Comparison of ENCODE assay signal across 9 cellular contexts in the genomic region with DNA sequence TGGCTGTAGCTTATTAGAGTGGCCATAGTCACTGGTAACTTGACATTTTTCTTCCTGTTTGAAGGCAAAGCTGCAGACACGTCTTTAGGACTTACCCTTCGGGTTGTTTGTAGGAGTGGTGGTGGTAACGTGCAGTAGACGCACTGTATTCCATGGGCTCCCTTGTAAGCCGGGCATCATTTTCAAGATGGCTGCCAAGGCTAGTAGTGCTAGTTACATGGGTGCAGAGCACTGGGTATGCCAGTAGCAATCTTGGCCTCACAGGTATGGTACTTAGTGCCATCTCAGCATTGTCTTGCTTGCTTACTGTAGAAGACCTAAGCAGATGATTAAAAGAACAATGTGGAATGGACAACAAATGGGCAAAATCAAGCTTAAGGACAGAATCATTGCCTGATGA. TPM values are rescaled to one million over a fixed set of nuclear protein-coding genes. Genes with fewer than 3 reads are reported as not detected.
DNase-seq lines count a peak whose midpoint lies in the region; ATAC-seq and TF ChIP-seq lines count a peak whose summit lies in the region.
"Had no signal": no experiment of that assay in that cellular context is flagged by ENCODE, and none has a peak within 500 bp of the region (broad histone marks: within the 10 kb centered on the region; RNA-seq: fewer than 3 reads in every experiment).

No MANE protein-coding gene starts in this region.

- H3K4me1 ChIP-seq in CD4-positive, CD25-positive, alpha-beta regulatory T cell (ENCODE audit: control insufficient read depth, insufficient read depth, low read length, poor library complexity, severe bottlenecking): peaks cover 71% of the 10 kb centered on the region
- peaks cover 18% of the 10 kb centered on the region; the same call in 1 of the 2 replicates for H3K4me1 ChIP-seq in IMR-90 (ENCODE audit: control insufficient read depth, insufficient read depth, low read length)
- H3K4me1 ChIP-seq in iPS DF 6.9 (ENCODE audit: control insufficient read depth, insufficient read depth, low read length): peaks cover 1% of the 10 kb centered on the region; the same call in 1 of the 2 replicates
- peaks cover 18 to 80% (median 41%) of the 10 kb centered on the region in 3 donors for H3K4me1 ChIP-seq in gastroesophageal sphincter

- peaks cover 25% of the 10 kb centered on the region for H3K36me3 Mint-ChIP-seq in CD4-positive, CD25-positive, alpha-beta regulatory T cell
- H3K36me3 Mint-ChIP-seq in activated CD4-positive, alpha-beta memory T cell treated with anti-CD3 and anti-CD28 coated beads, Interleukin-2, amount 10 ng/mL, durations not matched to agents 7 days and 5 days (ENCODE audit: low read depth): peaks cover 48% of the 10 kb centered on the region
- peaks cover 67% of the 10 kb centered on the region for H3K36me3 Mint-ChIP-seq in stimulated activated naive CD8-positive, alpha-beta T cell treated with anti-CD3 and anti-CD28 coated beads, Interleukin-15, Interleukin-2, amounts not matched to agents 100 ng/mL and 50 ng/mL, for 24 hours (ENCODE audit: low read depth)

- H2BK20ac ChIP-seq in IMR-90 (ENCODE audit: low read depth, low read length): no peak overlapping the region

- no peak for ATAC-seq in CD4-positive, CD25-positive, alpha-beta regulatory T cell (ENCODE audit: low read depth in 2 of 2)
- no peak for ATAC-seq in IMR-90 (ENCODE audit: low read depth)
- ATAC-seq in gastroesophageal sphincter: no peak
- no peak for ATAC-seq in GM18511 (IDR thresholded peaks at IDR 0.05; ENCODE audit: unreplicated experiment)

- WGBS in IMR-90 (ENCODE audit: extremely low coverage in 2 of 2, insufficient read length in 1 of 2), 2 experiments: no CpG with 5 or more reads among the region's 5 CpGs
- WGBS in iPS DF 6.9 (ENCODE audit: insufficient coverage, insufficient read length): no CpG with 5 or more reads among the region's 5 CpGs
- 0 to 32% methylated on average over 1 to 5 of the region's 5 CpGs for WGBS in gastroesophageal sphincter (ENCODE audit: low coverage in 1 of 2), 2 donors

- H3K9ac ChIP-seq in IMR-90 (ENCODE audit: low read depth, low read length): no peak overlapping the region

- no peak overlapping the region for H3K56ac ChIP-seq in IMR-90 (ENCODE audit: extremely low read depth, insufficient read depth, low read length)

- H3K36me3 ChIP-seq in CD4-positive, CD25-positive, alpha-beta regulatory T cell (ENCODE audit: control insufficient read depth, insufficient read depth, low read length): peaks cover 5% of the 10 kb centered on the region
- H3K36me3 ChIP-seq in IMR-90 (ENCODE audit: control insufficient read depth, insufficient read depth, low read length) (peaks cover 7% of the 10 kb centered on the region), iPS DF 6.9 (ENCODE audit: control insufficient read depth, insufficient read depth, low read length) (peaks cover 3% of the 10 kb centered on the region; the same call in 1 of the 2 replicates), gastroesophageal sphincter (peaks cover 0 to 4% of the 10 kb centered on the region in 2 donors)

- DNase-seq in CD4-positive, CD25-positive, alpha-beta regulatory T cell: peak in 1 of 3 donors; percentile 32
- DNase-seq in IMR-90 (peak; percentile 16), iPS DF 6.9 (ENCODE audit: low read depth, low spot score) (no peak), NCI-H2196 (lab: John Stamatoyannopoulos, UW; ENCODE audit: unreplicated experiment) (no peak)
- peak; percentile 34 for DNase-seq in activated CD4-positive, alpha-beta memory T cell treated with anti-CD3 and anti-CD28 coated beads, Interleukin-2, amount 10 ng/mL, durations not matched to agents 7 days and 5 days

- no peaks in the 10 kb centered on the region for H3K9me3 ChIP-seq in CD4-positive, CD25-positive, alpha-beta regulatory T cell (ENCODE audit: control insufficient read depth in 2 of 2, low read length in 2 of 2)
- H3K9me3 ChIP-seq in IMR-90 (ENCODE audit: control insufficient read depth, insufficient read depth, low read length) (no peaks in the 10 kb centered on the region), iPS DF 6.9 (ENCODE audit: control insufficient read depth, insufficient read depth, low read length) (no peaks in the 10 kb centered on the region), gastroesophageal sphincter (no peaks in the 10 kb centered on the region)

- H3K9me1 ChIP-seq in IMR-90 (ENCODE audit: insufficient read depth, low read length): peaks cover 19% of the 10 kb centered on the region

- H2AK5ac ChIP-seq in IMR-90 (ENCODE audit: low read depth, low read length): no peak overlapping the region

- intact Hi-C loops in IMR-90 (cut with micrococcal nuclease): loop anchor here (5.0 to 10.0 kb wide), 4 partner anchors 83 to 539 kb away; partner anchors contain the start of genes C1orf50, P3H1 and ZNF691

- TF ChIP-seq POLR2A in IMR-90 (IDR thresholded peaks at IDR 0.05; ENCODE audit: low read depth, low read length) (no peak), gastroesophageal sphincter (IDR thresholded peaks at IDR 0.05) (no peak)

- H3K18ac ChIP-seq in IMR-90 (ENCODE audit: low read depth, low read length): no peak overlapping the region

- H3K4me2 ChIP-seq in IMR-90 (ENCODE audit: low read depth, low read length): peak overlapping the region; percentile 100

- peak overlapping the region; percentile 53; the same call in 1 of the 2 replicates for H3K14ac ChIP-seq in IMR-90 (replicated peaks; ENCODE audit: low read depth, low read length)

- in situ Hi-C loops in IMR-90 (cut with MboI; ENCODE audit: low sequenced_read_pairs): no loop called here

- peak overlapping the region; percentile 2 to 98 (median 98) for H3K27ac Mint-ChIP-seq in CD4-positive, CD25-positive, alpha-beta regulatory T cell
- H3K27ac Mint-ChIP-seq in activated CD4-positive, alpha-beta memory T cell treated with anti-CD3 and anti-CD28 coated beads, Interleukin-2, amount 10 ng/mL, durations not matched to agents 7 days and 5 days: peak overlapping the region; percentile 94
- peak overlapping the region; percentile 96 for H3K27ac Mint-ChIP-seq in stimulated activated naive CD8-positive, alpha-beta T cell treated with anti-CD3 and anti-CD28 coated beads, Interleukin-15, Interleukin-2, amounts not matched to agents 100 ng/mL and 50 ng/mL, for 24 hours

- dilution Hi-C loops in IMR-90 (cut with HindIII; ENCODE audit: low sequenced_read_pairs, unreplicated experiment): no loop called here

- TF ChIP-seq RAD21 in IMR-90 (IDR thresholded peaks at IDR 0.05; ENCODE audit: low read length): no peak

- H4K8ac ChIP-seq in IMR-90 (ENCODE audit: low read depth in 2 of 2, low read length in 2 of 2): peak overlapping the region in 1 of 2 experiments; percentile 4; a peak in 2 of 4 replicates

- peak overlapping the region; percentile 93 to 99 (median 94) for H3K4me3 Mint-ChIP-seq in CD4-positive, CD25-positive, alpha-beta regulatory T cell
- peak overlapping the region; percentile 97 for H3K4me3 Mint-ChIP-seq in activated CD4-positive, alpha-beta memory T cell treated with anti-CD3 and anti-CD28 coated beads, Interleukin-2, amount 10 ng/mL, durations not matched to agents 7 days and 5 days
- H3K4me3 Mint-ChIP-seq in stimulated activated naive CD8-positive, alpha-beta T cell treated with anti-CD3 and anti-CD28 coated beads, Interleukin-15, Interleukin-2, amounts not matched to agents 100 ng/mL and 50 ng/mL, for 24 hours: peak overlapping the region; percentile 98

- no peak overlapping the region for H2AFZ ChIP-seq in IMR-90 (replicated peaks; ENCODE audit: low read length, poor library complexity)

- H3K27me3 ChIP-seq in CD4-positive, CD25-positive, alpha-beta regulatory T cell (ENCODE audit: control insufficient read depth, insufficient read depth, low read length): no peaks in the 10 kb centered on the region
- no peaks in the 10 kb centered on the region for H3K27me3 ChIP-seq in IMR-90 (ENCODE audit: control insufficient read depth, insufficient read depth, low read length)
- no peaks in the 10 kb centered on the region for H3K27me3 ChIP-seq in iPS DF 6.9 (ENCODE audit: control insufficient read depth, insufficient read depth, low read length)
- no peaks in the 10 kb centered on the region for H3K27me3 ChIP-seq in gastroesophageal sphincter

- no peaks in the 10 kb centered on the region for H3K27me3 Mint-ChIP-seq in CD4-positive, CD25-positive, alpha-beta regulatory T cell
- H3K27me3 Mint-ChIP-seq in activated CD4-positive, alpha-beta memory T cell treated with anti-CD3 and anti-CD28 coated beads, Interleukin-2, amount 10 ng/mL, durations not matched to agents 7 days and 5 days: no peaks in the 10 kb centered on the region
- no peaks in the 10 kb centered on the region for H3K27me3 Mint-ChIP-seq in stimulated activated naive CD8-positive, alpha-beta T cell treated with anti-CD3 and anti-CD28 coated beads, Interleukin-15, Interleukin-2, amounts not matched to agents 100 ng/mL and 50 ng/mL, for 24 hours

- no peak overlapping the region for H3K4ac ChIP-seq in IMR-90 (ENCODE audit: low read depth, low read length)

- CTCF ChIA-PET in IMR-90 (lab: Yijun Ruan, JAX): no interaction called here
- CTCF ChIA-PET in activated CD4-positive, alpha-beta memory T cell treated with anti-CD3 and anti-CD28 coated beads, Interleukin-2, amount 10 ng/mL, durations not matched to agents 7 days and 5 days (lab: Charles Lee): interaction anchor here (3.9 to 4.9 kb wide), 2 partner anchors 26 to 82 kb away, joined by 13 to 16 read pairs; partner anchors contain the start of genes C1orf50, P3H1 and PPIH

- H3K4me3 ChIP-seq in CD4-positive, CD25-positive, alpha-beta regulatory T cell (ENCODE audit: low read depth, low read length): peak overlapping the region; percentile 95
- peak overlapping the region; percentile 48; the same call in 1 of the 2 replicates for H3K4me3 ChIP-seq in IMR-90 (ENCODE audit: insufficient read depth, low read depth, low read length)
- H3K4me3 ChIP-seq in iPS DF 6.9 (ENCODE audit: low read length): peak overlapping the region; percentile 27; the same call in 1 of the 2 replicates
- H3K4me3 ChIP-seq in gastroesophageal sphincter: peak overlapping the region in 1 of 2 donors; percentile 99

- TF ChIP-seq EP300 in gastroesophageal sphincter (IDR thresholded peaks at IDR 0.05): no peak

- no peak overlapping the region for H4K91ac ChIP-seq in IMR-90 (ENCODE audit: insufficient read depth, low read depth, low read length)

- no peaks in the 10 kb centered on the region for H3K9me3 Mint-ChIP-seq in CD4-positive, CD25-positive, alpha-beta regulatory T cell
- H3K9me3 Mint-ChIP-seq in activated CD4-positive, alpha-beta memory T cell treated with anti-CD3 and anti-CD28 coated beads, Interleukin-2, amount 10 ng/mL, durations not matched to agents 7 days and 5 days: no peaks in the 10 kb centered on the region
- H3K9me3 Mint-ChIP-seq in stimulated activated naive CD8-positive, alpha-beta T cell treated with anti-CD3 and anti-CD28 coated beads, Interleukin-15, Interleukin-2, amounts not matched to agents 100 ng/mL and 50 ng/mL, for 24 hours: no peaks in the 10 kb centered on the region

- no peak overlapping the region for H4K5ac ChIP-seq in IMR-90 (ENCODE audit: low read depth, low read length)

- peaks cover 62% of the 10 kb centered on the region for H4K20me1 ChIP-seq in IMR-90 (ENCODE audit: insufficient read depth, low read length)

- H2BK120ac ChIP-seq in IMR-90 (ENCODE audit: low read depth, low read length): no peak overlapping the region

- POLR2A ChIA-PET in IMR-90 (lab: Charles Lee; ENCODE audit: unreplicated experiment): no interaction called here
- POLR2A ChIA-PET in activated CD4-positive, alpha-beta memory T cell treated with anti-CD3 and anti-CD28 coated beads, Interleukin-2, amount 10 ng/mL, durations not matched to agents 7 days and 5 days (lab: Charles Lee): interaction anchor here (1.0 to 11.7 kb wide), 10 partner anchors 8 to 227 kb away, joined by 3 to 209 read pairs (median 10); partner anchors contain the start of genes C1orf50, P3H1, PPCS and PPIH

- H2BK5ac ChIP-seq in IMR-90 (ENCODE audit: low read depth, low read length, poor library complexity, severe bottlenecking): no peak overlapping the region

- H2AK9ac ChIP-seq in IMR-90 (replicated peaks; ENCODE audit: low read depth, low read length, poor library complexity): no peak overlapping the region

- H3K4me1 Mint-ChIP-seq in CD4-positive, CD25-positive, alpha-beta regulatory T cell: peaks cover 43 to 84% (median 67%) of the 10 kb centered on the region in 4 donors
- peaks cover 69% of the 10 kb centered on the region for H3K4me1 Mint-ChIP-seq in activated CD4-positive, alpha-beta memory T cell treated with anti-CD3 and anti-CD28 coated beads, Interleukin-2, amount 10 ng/mL, durations not matched to agents 7 days and 5 days
- H3K4me1 Mint-ChIP-seq in stimulated activated naive CD8-positive, alpha-beta T cell treated with anti-CD3 and anti-CD28 coated beads, Interleukin-15, Interleukin-2, amounts not matched to agents 100 ng/mL and 50 ng/mL, for 24 hours (ENCODE audit: low read depth): peaks cover 81% of the 10 kb centered on the region

- peak overlapping the region; percentile 79 for H3K27ac ChIP-seq in CD4-positive, CD25-positive, alpha-beta regulatory T cell (ENCODE audit: insufficient read depth, low read length, poor library complexity, severe bottlenecking)
- H3K27ac ChIP-seq in IMR-90 (ENCODE audit: insufficient read depth, low read length) (no peak overlapping the region), iPS DF 6.9 (ENCODE audit: low read length) (no peak overlapping the region), gastroesophageal sphincter (peak overlapping the region in 1 of 4 donors; percentile 98)

- H3K79me1 ChIP-seq in IMR-90 (ENCODE audit: low read depth in 1 of 2, low read length in 2 of 2): peaks cover 12 to 28% of the 10 kb centered on the region in 2 experiments; a peak in 3 of 4 replicates

- TSS peak; percentile 54 for BruUV-seq in IMR-90 (replicated peaks; lab: Mats Ljungman, UMichigan)

- no peak overlapping the region for H2BK15ac ChIP-seq in IMR-90 (ENCODE audit: low read depth, low read length)

- peak overlapping the region; percentile 85 for H3K23ac ChIP-seq in IMR-90 (ENCODE audit: low read depth, low read length)

- no peak for TF ChIP-seq CTCF in IMR-90 (conservative IDR thresholded peaks at IDR 0.05; ENCODE audit: low read depth, low read length)
- TF ChIP-seq CTCF in gastroesophageal sphincter (IDR thresholded peaks at IDR 0.05): no peak

RNA-seq across cellular contexts. Expression of gene YBX1, which starts 1.9 kb away (rescaled TPM):
- total RNA-seq in CD4-positive, CD25-positive, alpha-beta regulatory T cell: 323 TPM
- polyA plus RNA-seq in CD4-positive, CD25-positive, alpha-beta regulatory T cell: 100 to 1,000 TPM in 1 of 4 donors, 10 to 100 TPM in 3; 89.9 to 110 (median 93.1) TPM
- total RNA-seq in IMR-90 (2012; rRNA removed) (843 and 1,307 TPM in 2 replicates), gastroesophageal sphincter (100 to 1,000 TPM; 625 to 985 (median 777) TPM)
- polyA plus RNA-seq in IMR-90 (2012; rRNA removed): 605 and 617 TPM in 2 replicates
- 276 and 383 TPM in 2 replicates for polyA plus RNA-seq in IMR-90 (2012; cell fraction: cytosol; rRNA removed)
- polyA plus RNA-seq in IMR-90 (2012; cell fraction: nucleus; rRNA removed; ENCODE audit: low replicate concordance): 119 and 353 TPM in 2 replicates
- 100 to 1,000 TPM; 575 to 580 TPM for total RNA-seq in activated CD4-positive, alpha-beta memory T cell treated with anti-CD3 and anti-CD28 coated beads, Interleukin-2, amount 10 ng/mL, durations not matched to agents 7 days and 5 days

RNA-seq across cellular contexts. Expression of gene PPIH, which starts 25.9 kb away (rescaled TPM):
- total RNA-seq in CD4-positive, CD25-positive, alpha-beta regulatory T cell: 29.6 TPM
- polyA plus RNA-seq in CD4-positive, CD25-positive, alpha-beta regulatory T cell: 10 to 100 TPM; 61.8 to 72.9 (median 69.2) TPM
- total RNA-seq in IMR-90 (2012; rRNA removed) (22.4 and 36.1 TPM in 2 replicates), gastroesophageal sphincter (10 to 100 TPM; 15.0 to 33.3 (median 21.0) TPM)
- 47.1 and 52.1 TPM in 2 replicates for polyA plus RNA-seq in IMR-90 (2012; rRNA removed)
- polyA plus RNA-seq in IMR-90 (2012; cell fraction: cytosol; rRNA removed): 10.1 and 31.7 TPM in 2 replicates
- 2.5 and 23.8 TPM in 2 replicates for polyA plus RNA-seq in IMR-90 (2012; cell fraction: nucleus; rRNA removed; ENCODE audit: low replicate concordance)
- total RNA-seq in activated CD4-positive, alpha-beta memory T cell treated with anti-CD3 and anti-CD28 coated beads, Interleukin-2, amount 10 ng/mL, durations not matched to agents 7 days and 5 days: 10 to 100 TPM; 71.3 to 71.4 TPM

RNA-seq across cellular contexts. Expression of gene CLDN19, which starts 55.9 kb away (rescaled TPM):
- not detected for total RNA-seq in CD4-positive, CD25-positive, alpha-beta regulatory T cell
- polyA plus RNA-seq in CD4-positive, CD25-positive, alpha-beta regulatory T cell: not detected
- total RNA-seq in IMR-90 (2012; rRNA removed) (not detected in 2 replicates), gastroesophageal sphincter (1 to 10 TPM in 1 of 4 donors, not detected in 3; 1.5 TPM)
- not detected in 2 replicates for polyA plus RNA-seq in IMR-90 (2012; rRNA removed)
- not detected in 2 replicates for polyA plus RNA-seq in IMR-90 (2012; cell fraction: cytosol; rRNA removed)
- not detected in 2 replicates for polyA plus RNA-seq in IMR-90 (2012; cell fraction: nucleus; rRNA removed; ENCODE audit: low replicate concordance)
- not detected for total RNA-seq in activated CD4-positive, alpha-beta memory T cell treated with anti-CD3 and anti-CD28 coated beads, Interleukin-2, amount 10 ng/mL, durations not matched to agents 7 days and 5 days
- total RNA-seq: myocyte had no signal

Comparison
In these comparisons a context has a peak if more than half of its experiments do, and no peak if none do; other contexts are left out.
1. DNase-seq: peak in IMR-90 (single experiment) and activated CD4-positive, alpha-beta memory T cell treated with anti-CD3 and anti-CD28 coated beads, Interleukin-2, amount 10 ng/mL, durations not matched to agents 7 days and 5 days (single experiment); none in iPS DF 6.9 (single experiment) and NCI-H2196 (single experiment).
2. Peak in every context shown above with its lines, with median percentiles within 50 percentile points of each other: H3K27ac Mint-ChIP-seq and H3K4me3 Mint-ChIP-seq.